13 cellular contexts compared by ENCODE assay signal in genomic region chr2:226891780-226892590, GRCh38. TPM values are rescaled to one million over a fixed set of nuclear protein-coding genes. Genes with fewer than 3 reads are reported as not detected.
DNase-seq lines count a peak whose midpoint lies in the region; ATAC-seq, FAIRE-seq and TF ChIP-seq lines count a peak whose summit lies in the region.
"Had no signal": no experiment of that assay in that cellular context is flagged by ENCODE, and none has a peak within 500 bp of the region (broad histone marks: within the 10 kb centered on the region; RNA-seq: fewer than 3 reads in every experiment).

No MANE protein-coding gene starts in this region.

- H3K27me3 Mint-ChIP-seq in GM23338 (ENCODE audit: insufficient read depth, low read depth, poor library complexity): no peaks in the 10 kb centered on the region

- H3K9me2 ChIP-seq in GM23338 (ENCODE audit: insufficient read depth): no peaks in the 10 kb centered on the region

- no peaks in the 10 kb centered on the region for H3K9me3 ChIP-seq in skeletal muscle satellite cell (replicated peaks; ENCODE audit: low read length)

- H3F3A ChIP-seq in GM23338 (replicated peaks; ENCODE audit: low read depth): no peaks in the 10 kb centered on the region

- H3K4me2 ChIP-seq in skeletal muscle satellite cell (ENCODE audit: low read length): peak overlapping the region; percentile 42
- H3K4me2 ChIP-seq in GM23338: no peak overlapping the region

- H3K4me3 ChIP-seq in skeletal muscle satellite cell (ENCODE audit: low read length) (peak overlapping the region; percentile 21), GM23338 (no peak overlapping the region)

- ATAC-seq in foreskin keratinocyte (peak; percentile 78), HG03045 (IDR thresholded peaks at IDR 0.05; ENCODE audit: unreplicated experiment) (no peak), GM23338 (no peak; the same call in 2 of the 3 replicates)
- ATAC-seq: HCT116 had no signal

- H3K79me2 ChIP-seq in GM23338 (replicated peaks; ENCODE audit: insufficient read depth): no peaks in the 10 kb centered on the region

- no peak overlapping the region for H2AFZ ChIP-seq in GM23338

- no peak overlapping the region for H3K4me3 Mint-ChIP-seq in GM23338
- H3K4me3 Mint-ChIP-seq: endodermal cell had no signal

- H3K27ac ChIP-seq in foreskin keratinocyte (no peak overlapping the region), GM23338 (ENCODE audit: low read depth) (no peak overlapping the region)

- peaks cover 22% of the 10 kb centered on the region for H3K4me1 ChIP-seq in foreskin keratinocyte
- H3K4me1 ChIP-seq in skeletal muscle satellite cell (ENCODE audit: control insufficient read depth, insufficient read depth, low read length): peaks cover 46% of the 10 kb centered on the region
- no peaks in the 10 kb centered on the region for H3K4me1 ChIP-seq in GM23338 (ENCODE audit: insufficient read depth)

- no peaks in the 10 kb centered on the region; the same call in 2 of the 3 replicates for H3K36me3 Mint-ChIP-seq in GM23338 (ENCODE audit: low read depth)

- no peaks in the 10 kb centered on the region for H3K36me3 ChIP-seq in skeletal muscle satellite cell (ENCODE audit: insufficient read depth, low read length)
- no peaks in the 10 kb centered on the region; the same call in 1 of the 2 replicates for H3K36me3 ChIP-seq in GM23338 (ENCODE audit: insufficient read depth)

- peaks cover 5% of the 10 kb centered on the region; the same call in 1 of the 2 replicates for H4K20me1 ChIP-seq in GM23338 (replicated peaks; ENCODE audit: insufficient read depth)

- H3K27ac Mint-ChIP-seq in GM23338: no peak overlapping the region
- H3K27ac Mint-ChIP-seq: endodermal cell had no signal

- TF ChIP-seq CTCF in foreskin keratinocyte (conservative IDR thresholded peaks at IDR 0.05): no peak
- TF ChIP-seq CTCF in GM23338 (conservative IDR thresholded peaks at IDR 0.05; ENCODE audit: low read depth in 2 of 2): no peak

- no peaks in the 10 kb centered on the region; the same call in 2 of the 3 replicates for H3K4me1 Mint-ChIP-seq in GM23338

- DNase-seq in HCEC 1CT (peak; percentile 92), amniotic stem cell (lab: John Stamatoyannopoulos, UW) (peak; percentile 59), foreskin keratinocyte (peak in 1 of 2 donors; percentile 66), RCC 7860 (ENCODE audit: low spot score) (no peak), GM23338 (ENCODE audit: low spot score) (no peak)
- DNase-seq: activated T-cell treated with anti-CD3 and anti-CD28 coated beads for 4 hours, amygdala, DMS153, endodermal cell, NCI-H1417 treated with DMSO at 0.1 percent for 48 hours had no signal

- H3K27me3 ChIP-seq in foreskin keratinocyte (no peaks in the 10 kb centered on the region), skeletal muscle satellite cell (ENCODE audit: control insufficient read depth, insufficient read depth, low read length) (no peaks in the 10 kb centered on the region), GM23338 (ENCODE audit: insufficient read depth) (no peaks in the 10 kb centered on the region)

- no peak overlapping the region for H3K9ac ChIP-seq in skeletal muscle satellite cell (ENCODE audit: low read depth, low read length)

- FAIRE-seq in RCC 7860 (lab: Jason Lieb, UNC): no peak

- H3K9me3 Mint-ChIP-seq in GM23338: no peaks in the 10 kb centered on the region; the same call in 2 of the 3 replicates
- H3K9me3 Mint-ChIP-seq: endodermal cell had no signal

TF ChIP-seq in GM23338, 12 proteins besides CTCF, POLR2A, EP300 and RAD21 (continues in another document):
- no peak for TF ChIP-seq STAT1 (IDR thresholded peaks at IDR 0.05; ENCODE audit: unreplicated experiment)
- TF ChIP-seq ZNF114 (CRISPR knock-in tag; IDR thresholded peaks at IDR 0.05): no peak
- no peak for TF ChIP-seq POLR2AphosphoS5 (IDR thresholded peaks at IDR 0.05; ENCODE audit: low read depth)
- no peak for TF ChIP-seq EZH2 (IDR thresholded peaks at IDR 0.05; ENCODE audit: low read depth, unreplicated experiment)
- no peak for TF ChIP-seq ZNF331 (CRISPR knock-in tag; IDR thresholded peaks at IDR 0.05; ENCODE audit: low read depth)
- no peak for TF ChIP-seq CREB1 (CRISPR knock-in tag; IDR thresholded peaks at IDR 0.05; ENCODE audit: low read depth)
- no peak for TF ChIP-seq JUNB (IDR thresholded peaks at IDR 0.05; ENCODE audit: unreplicated experiment)
- TF ChIP-seq ETS1 (IDR thresholded peaks at IDR 0.05): no peak
- TF ChIP-seq ZNF462 (CRISPR knock-in tag; IDR thresholded peaks at IDR 0.05): no peak
- TF ChIP-seq NANOG (IDR thresholded peaks at IDR 0.05; ENCODE audit: borderline replicate concordance): no peak
- no peak for TF ChIP-seq EZH2phosphoT487 (IDR thresholded peaks at IDR 0.05; ENCODE audit: unreplicated experiment)

RNA-seq across cellular contexts. Expression of gene RHBDD1, which starts 56.1 kb away (rescaled TPM):
- 23.4 and 32.8 TPM in 2 replicates for total RNA-seq in foreskin keratinocyte
- polyA plus RNA-seq in foreskin keratinocyte (6.3 and 6.6 TPM in 2 replicates), GM23338 (2016; fragmentation: Nextera tagmentation; extraction: Ambion mirVana) (6.3 and 7.3 TPM in 2 replicates)
- 18.3 and 19.2 TPM in 2 replicates for total RNA-seq in skeletal muscle satellite cell (2012; rRNA removed)
- 13.0 and 16.4 TPM in 2 replicates for total RNA-seq in GM23338 (2014; rRNA removed; shearing (Covaris generic))

Comparison
In these comparisons a context has a peak if more than half of its experiments do, and no peak if none do; other contexts are left out.
1. DNase-seq: peak in HCEC 1CT (single experiment) and amniotic stem cell (single experiment); none in RCC 7860 (single experiment) and GM23338 (single experiment).